ENCODE assay signal across 9 cellular contexts in genomic region chr2:119431155-119431975, GRCh38. TPM values are rescaled to one million over a fixed set of nuclear protein-coding genes. Genes with fewer than 3 reads are reported as not detected.
DNase-seq lines count a peak whose midpoint lies in the region; ATAC-seq and TF ChIP-seq lines count a peak whose summit lies in the region.
"Had no signal": no experiment of that assay in that cellular context is flagged by ENCODE, and none has a peak within 500 bp of the region (broad histone marks: within the 10 kb centered on the region; RNA-seq: fewer than 3 reads in every experiment).

Gene TMEM37, plus strand, starts transcription at chr2:119431854. Its CDS starts 50 bp downstream, at chr2:119431904.

- DNase-seq in NCI-H1694 treated with DMSO at 0.1 percent for 48 hours (lab: John Stamatoyannopoulos, UW), result peak; percentile 20
- no peak for DNase-seq in NCI-H1694 (lab: John Stamatoyannopoulos, UW)
- peak; percentile 44 for DNase-seq in OCI-LY7 (ENCODE audit: low spot score)
- peak; percentile 92 for DNase-seq in ecto neural progenitor cell (ENCODE audit: low spot score)
- peak; percentile 26 for DNase-seq in medulla oblongata (ENCODE audit: extremely low spot score)
- DNase-seq in suprapubic skin (ENCODE audit: low spot score in 2 of 2), result peak in 1 of 2 donors; percentile 78
- DNase-seq: CD4-positive, CD25-positive, alpha-beta regulatory T cell had no signal

- H3K9me3 ChIP-seq in OCI-LY7 (ENCODE audit: low read length) (no peaks in the 10 kb centered on the region), suprapubic skin (no peaks in the 10 kb centered on the region)

- H3K79me2 ChIP-seq in OCI-LY7 (ENCODE audit: insufficient read depth, low read depth, low read length), result no peaks in the 10 kb centered on the region

- WGBS in suprapubic skin, result 8% methylated on average over 21 of the region's 72 CpGs

- H3K27me3 ChIP-seq in suprapubic skin, result no peaks in the 10 kb centered on the region

- CTCF ChIA-PET in OCI-LY7 (lab: Charles Lee; ENCODE audit: unreplicated experiment), result interaction anchor here (0.7 kb wide), 1 partner anchor 549 kb away, joined by 3 read pairs; no protein-coding TSS in a partner anchor

- intact Hi-C loops in OCI-LY7 (cut with micrococcal nuclease; ENCODE audit: unreplicated experiment), result no loop called here

- H4K20me1 ChIP-seq in OCI-LY7 (ENCODE audit: insufficient read depth, low read length), result no peaks in the 10 kb centered on the region

- H3K36me3 ChIP-seq in OCI-LY7 (ENCODE audit: insufficient read depth, low read length) (no peaks in the 10 kb centered on the region), suprapubic skin (no peaks in the 10 kb centered on the region)

- no peak for TF ChIP-seq POLR2A in suprapubic skin (IDR thresholded peaks at IDR 0.05)

- ATAC-seq in GM19397 (IDR thresholded peaks at IDR 0.05; ENCODE audit: unreplicated experiment) (peak; percentile 65), HG03354 (IDR thresholded peaks at IDR 0.05; ENCODE audit: poor library complexity, severe bottlenecking, unreplicated experiment) (peak; percentile 79)

- no TSS peak for BruUV-seq in OCI-LY7 (replicated peaks; lab: Mats Ljungman, UMichigan)

- no peaks in the 10 kb centered on the region for H3K9me2 ChIP-seq in OCI-LY7 (ENCODE audit: insufficient read depth, low read length)

- H2AFZ ChIP-seq in OCI-LY7 (ENCODE audit: low read length), result no peak within 1 kb of the TSS

- H3K4me1 ChIP-seq in OCI-LY7 (ENCODE audit: insufficient read depth, low read length, poor library complexity, severe bottlenecking) (peaks cover 17% of the 10 kb centered on the region), suprapubic skin (peaks cover 51% of the 10 kb centered on the region)

- POLR2A ChIA-PET in OCI-LY7 (lab: Charles Lee), result no interaction called here

- peak within 1 kb of the TSS; percentile 49 for H3K4me3 ChIP-seq in OCI-LY7 (ENCODE audit: low read depth, low read length, poor library complexity, severe bottlenecking)
- H3K4me3 ChIP-seq in suprapubic skin, result peak within 1 kb of the TSS; percentile 66

- TF ChIP-seq CTCF in OCI-LY7 (conservative IDR thresholded peaks at IDR 0.05; ENCODE audit: low read length), result no peak
- TF ChIP-seq CTCF in suprapubic skin (IDR thresholded peaks at IDR 0.05), result no peak

- peak within 1 kb of the TSS; percentile 62 for H3K4me2 ChIP-seq in OCI-LY7 (ENCODE audit: low read length)

- no peak within 1 kb of the TSS for H3K27ac ChIP-seq in OCI-LY7 (ENCODE audit: low read depth, low read length, poor library complexity, severe bottlenecking)
- H3K27ac ChIP-seq in suprapubic skin, result peak within 1 kb of the TSS; percentile 64

- TF ChIP-seq EP300 in suprapubic skin (IDR thresholded peaks at IDR 0.05), result no peak

RNA-seq across cellular contexts. Expression of gene TMEM37, which starts in this region (rescaled TPM):
- total RNA-seq in OCI-LY7 (2014; rRNA removed; shearing (Covaris generic)), result not detected in 2 replicates
- total RNA-seq in OCI-LY7 (2022) (not detected in 2 replicates), suprapubic skin (1 to 10 TPM; 1.6 to 10.0 (median 7.7) TPM)
- total RNA-seq: CD4-positive, CD25-positive, alpha-beta regulatory T cell had no signal

Comparison
In these comparisons a context has a peak if more than half of its experiments do, and no peak if none do; other contexts are left out.
1. Peak in DNase-seq, H3K4me3 ChIP-seq and H3K4me2 ChIP-seq in OCI-LY7; RNA of the gene not detected or under 1 TPM.